ENCODE assay signal across 1 cellular context in genomic region chr3:5754602-5755001, GRCh38.
A peak's percentile ranks its signal among the peaks of the same experiment; 100 is the strongest.
TF ChIP-seq lines count a peak whose summit lies in the region.

No MANE protein-coding gene starts in this region.

TF ChIP-seq in K562, 482 proteins besides CTCF, POLR2A, EP300 and RAD21 (continued from another document):
- TF ChIP-seq AFF1 (IDR thresholded peaks at IDR 0.05; ENCODE audit: low read depth in 1 of 2, partially characterized antibody in 2 of 2) (peak in 1 of 2 experiments; percentile 25), NFIC (IDR thresholded peaks at IDR 0.05) (peak; percentile 78), KLF16 (IDR thresholded peaks at IDR 0.05) (no peak), SOX6 (IDR thresholded peaks at IDR 0.05) (peak; percentile 91), TEAD4 (IDR thresholded peaks at IDR 0.05; ENCODE audit: low read length) (peak; percentile 77; the same call in 1 of the 2 replicates), TEAD4 (CRISPR knock-in tag; IDR thresholded peaks at IDR 0.05; ENCODE audit: borderline replicate concordance) (no peak), ZKSCAN3 (CRISPR knock-in tag; IDR thresholded peaks at IDR 0.05) (no peak), MLLT1 (IDR thresholded peaks at IDR 0.05) (peak in 1 of 2 experiments; percentile 92; a peak in 2 of 4 replicates), XRCC3 (IDR thresholded peaks at IDR 0.05) (no peak), VEZF1 (CRISPR knock-in tag; IDR thresholded peaks at IDR 0.05) (peak; percentile 16; the same call in 1 of the 2 replicates), ZNF695 (CRISPR knock-in tag; IDR thresholded peaks at IDR 0.05) (no peak), ARID1B (IDR thresholded peaks at IDR 0.05) (peak; percentile 57; the same call in 1 of the 2 replicates), CBFA2T3 (IDR thresholded peaks at IDR 0.05) (peak; percentile 56; the same call in 1 of the 2 replicates), JUND (IDR thresholded peaks at IDR 0.05; ENCODE audit: borderline replicate concordance, low read depth, low read length) (peak; percentile 24; the same call in 1 of the 2 replicates), JUND (tag; IDR thresholded peaks at IDR 0.05; ENCODE audit: borderline replicate concordance, low read depth, low read length) (no peak; the same call in 2 of the 3 replicates), ELF2 (CRISPR knock-in tag; IDR thresholded peaks at IDR 0.05) (0 out of 2 replicates have a peak, but pooled peaks have one; percentile 18), CLOCK (CRISPR knock-in tag; IDR thresholded peaks at IDR 0.05; ENCODE audit: borderline replicate concordance) (no peak), ESRRA (IDR thresholded peaks at IDR 0.05; ENCODE audit: borderline replicate concordance, low read depth) (peak; percentile 90), SMARCE1 (IDR thresholded peaks at IDR 0.05) (peak; percentile 60; the same call in 1 of the 2 replicates), YY1 (IDR thresholded peaks at IDR 0.05; ENCODE audit: borderline replicate concordance in 1 of 3, control insufficient read depth in 1 of 3, extremely low read depth in 1 of 3, insufficient read depth in 3 of 3, insufficient read length in 1 of 3, insufficient replicate concordance in 2 of 3, low read depth in 1 of 3, low read length in 2 of 3) (no peak), TFAM (CRISPR knock-in tag; conservative IDR thresholded peaks at IDR 0.05) (no peak), WHSC1 (IDR thresholded peaks at IDR 0.05; ENCODE audit: low read length) (no peak), ARNT (IDR thresholded peaks at IDR 0.05) (no peak), FOXA3 (CRISPR knock-in tag; conservative IDR thresholded peaks at IDR 0.05 in 1 of 2, IDR thresholded peaks at IDR 0.05 in 1 of 2) (peak in 1 of 2 experiments; percentile 27; a peak in 1 of 4 replicates), L3MBTL2 (IDR thresholded peaks at IDR 0.05) (peak; percentile 63), DMBX1 (CRISPR knock-in tag; IDR thresholded peaks at IDR 0.05; ENCODE audit: borderline replicate concordance) (no peak), NBN (IDR thresholded peaks at IDR 0.05; ENCODE audit: low read depth) (no peak), SMARCA4 (IDR thresholded peaks at IDR 0.05) (peak; percentile 36; the same call in 1 of the 2 replicates), KDM1A (IDR thresholded peaks at IDR 0.05) (peak in 1 of 2 experiments; percentile 41; a peak in 1 of 4 replicates), ZNF217 (CRISPR knock-in tag; IDR thresholded peaks at IDR 0.05) (no peak), RNF2 (IDR thresholded peaks at IDR 0.05) (peak; percentile 77; the same call in 1 of the 2 replicates), ZBED1 (IDR thresholded peaks at IDR 0.05) (0 out of 2 replicates have a peak, but pooled peaks have one; percentile 41), HEY1 (CRISPR knock-in tag; IDR thresholded peaks at IDR 0.05; ENCODE audit: borderline replicate concordance) (0 out of 2 replicates have a peak, but pooled peaks have one; percentile 26), ATF7 (IDR thresholded peaks at IDR 0.05) (no peak), RCOR1 (IDR thresholded peaks at IDR 0.05; ENCODE audit: borderline replicate concordance in 1 of 2, low read depth in 2 of 2, low read length in 2 of 2) (peak in 1 of 2 experiments; percentile 76; a peak in 1 of 4 replicates), HNRNPL (IDR thresholded peaks at IDR 0.05; ENCODE audit: low read depth, low read length) (no peak), ZNF780A (CRISPR knock-in tag; IDR thresholded peaks at IDR 0.05) (no peak), ZC3H4 (CRISPR knock-in tag; IDR thresholded peaks at IDR 0.05; ENCODE audit: borderline replicate concordance) (no peak), CREM (IDR thresholded peaks at IDR 0.05; ENCODE audit: low read depth) (peak; percentile 55; the same call in 1 of the 2 replicates), CBFA2T2 (conservative IDR thresholded peaks at IDR 0.05) (peak; percentile 27), CCNT2 (IDR thresholded peaks at IDR 0.05; ENCODE audit: borderline replicate concordance, extremely low read depth, insufficient read length, low read depth, low read length) (peak; percentile 25), ADNP (tag; IDR thresholded peaks at IDR 0.05) (no peak), MLX (CRISPR knock-in tag; conservative IDR thresholded peaks at IDR 0.05) (no peak), NFXL1 (CRISPR knock-in tag; IDR thresholded peaks at IDR 0.05) (no peak), TBL1XR1 (IDR thresholded peaks at IDR 0.05; ENCODE audit: low read length in 2 of 2) (no peak), ATF6 (CRISPR knock-in tag; IDR thresholded peaks at IDR 0.05) (no peak), CEBPG (CRISPR knock-in tag; IDR thresholded peaks at IDR 0.05) (no peak), CEBPG (tag; conservative IDR thresholded peaks at IDR 0.05 in 1 of 2, IDR thresholded peaks at IDR 0.05 in 1 of 2) (no peak), RUNX1 (IDR thresholded peaks at IDR 0.05; ENCODE audit: low read depth) (peak; percentile 86), NFE2 (IDR thresholded peaks at IDR 0.05; ENCODE audit: low read depth) (peak; percentile 56; the same call in 1 of the 2 replicates), TCF3 (CRISPR knock-in tag; IDR thresholded peaks at IDR 0.05) (peak; percentile 48; the same call in 1 of the 2 replicates), MEIS2 (IDR thresholded peaks at IDR 0.05; ENCODE audit: partially characterized antibody) (peak; percentile 69), NRF1 (conservative IDR thresholded peaks at IDR 0.05 in 1 of 2, IDR thresholded peaks at IDR 0.05 in 1 of 2) (no peak), KLF13 (tag; IDR thresholded peaks at IDR 0.05; ENCODE audit: borderline replicate concordance, low read depth) (no peak), ZBTB34 (CRISPR knock-in tag; IDR thresholded peaks at IDR 0.05) (no peak)
